19 cellular contexts compared by ENCODE assay signal in genomic region chr10:129560355-129560754, GRCh38.
"Had no signal": no experiment of that assay in that cellular context is flagged by ENCODE, and none has a peak within 500 bp of the region (broad histone marks: within the 10 kb centered on the region; RNA-seq: fewer than 3 reads in every experiment).

No MANE protein-coding gene starts in this region.

- H3K36me3 ChIP-seq: colonic mucosa, esophagus muscularis mucosa, heart left ventricle, left ventricle myocardium inferior, lower lobe of right lung had no signal

- H3K9me3 ChIP-seq: colonic mucosa, esophagus muscularis mucosa, gastroesophageal sphincter, heart left ventricle, left ventricle myocardium inferior, lower lobe of right lung, mucosa of descending colon had no signal

- H3K4me3 ChIP-seq: colonic mucosa, esophagus muscularis mucosa, gastroesophageal sphincter, heart left ventricle, left ventricle myocardium inferior, lower lobe of right lung, mucosa of descending colon had no signal

- FAIRE-seq: endothelial cell of umbilical vein, frontal cortex, islet of Langerhans, keratinocyte had no signal

- ATAC-seq: foreskin keratinocyte, gastroesophageal sphincter, heart left ventricle, lower lobe of right lung, mucosa of descending colon had no signal

- H3K27me3 ChIP-seq: colonic mucosa, esophagus muscularis mucosa, foreskin keratinocyte, gastroesophageal sphincter, heart left ventricle had no signal

- H3K4me1 ChIP-seq: colonic mucosa, esophagus muscularis mucosa, foreskin keratinocyte, gastroesophageal sphincter, heart left ventricle, left ventricle myocardium inferior, lower lobe of right lung had no signal

- H3K27ac ChIP-seq: colonic mucosa, esophagus muscularis mucosa, foreskin keratinocyte, gastroesophageal sphincter, heart left ventricle, left ventricle myocardium inferior, lower lobe of right lung had no signal

- DNase-seq: cerebellar nuclear complex; colonic mucosa; cortex of kidney; effector CD4-positive, alpha-beta T cell; effector memory CD4-positive, alpha-beta T cell; foreskin keratinocyte; hippocampal formation; left cardiac atrium; left ventricle myocardium inferior; lower lobe of right lung; mesenchymal stem cell; mucosa of descending colon had no signal
